18 cellular contexts compared by ENCODE assay signal in genomic region chr3:30222436-30222835, GRCh38.
A peak's percentile ranks its signal among the peaks of the same experiment; 100 is the strongest.
DNase-seq lines count a peak whose midpoint lies in the region; ATAC-seq, FAIRE-seq and TF ChIP-seq lines count a peak whose summit lies in the region.
"Had no signal": no experiment of that assay in that cellular context is flagged by ENCODE, and none has a peak within 500 bp of the region (broad histone marks: within the 10 kb centered on the region; RNA-seq: fewer than 3 reads in every experiment).

No MANE protein-coding gene starts in this region.

- intact Hi-C loops in pancreas (cut with DNase I): no loop called here

- peaks cover 26% of the 10 kb centered on the region for H3F3A ChIP-seq in GM23248 (ENCODE audit: insufficient read depth)

- no peak overlapping the region for H3K9ac ChIP-seq in GM23248
- H3K9ac ChIP-seq: BLaER1, SK-N-SH had no signal

- no peak for FAIRE-seq in pancreas (lab: Jason Lieb, UNC)

- WGBS in GM23248 (ENCODE audit: low coverage in 1 of 2, low lambda C conversion rate in 2 of 2, missing lambda C conversion rate in 2 of 2), 2 experiments: 9 to 11% methylated on average over 2 of the region's 2 CpGs
- 63 to 82% methylated on average over 2 of the region's 2 CpGs for WGBS in pancreas, 2 donors

- H3K27me3 ChIP-seq in GM23248 (replicated peaks; ENCODE audit: insufficient read depth) (no peaks in the 10 kb centered on the region), brain microvascular endothelial cell (replicated peaks) (no peaks in the 10 kb centered on the region), osteoblast (ENCODE audit: insufficient read depth, low read length) (no peaks in the 10 kb centered on the region), pancreas (no peaks in the 10 kb centered on the region)
- H3K27me3 ChIP-seq: BLaER1 had no signal

- H3K79me2 ChIP-seq in GM23248 (ENCODE audit: insufficient read depth): no peaks in the 10 kb centered on the region
- H3K79me2 ChIP-seq in osteoblast (ENCODE audit: insufficient read depth, low read length): no peaks in the 10 kb centered on the region

- ATAC-seq in pancreas (no peak), GM19455 (IDR thresholded peaks at IDR 0.05; ENCODE audit: unreplicated experiment) (no peak)
- ATAC-seq: HCT116 had no signal

- peaks cover 25% of the 10 kb centered on the region for H3K4me1 ChIP-seq in GM23248 (ENCODE audit: insufficient read depth)
- H3K4me1 ChIP-seq in osteoblast (ENCODE audit: insufficient read depth, low read length): peaks cover 32% of the 10 kb centered on the region
- peaks cover 0 to 4% (median 2%) of the 10 kb centered on the region in 3 donors for H3K4me1 ChIP-seq in pancreas

- TF ChIP-seq CTCF in brain microvascular endothelial cell (IDR thresholded peaks at IDR 0.05; ENCODE audit: low read depth, low read length, missing control alignments) (no peak), osteoblast (IDR thresholded peaks at IDR 0.05; ENCODE audit: extremely low read depth, low read depth, low read length) (no peak), pancreas (IDR thresholded peaks at IDR 0.05) (no peak)

- H3K27ac ChIP-seq in GM23248 (no peak overlapping the region), brain microvascular endothelial cell (no peak overlapping the region), osteoblast (ENCODE audit: low read depth, low read length) (no peak overlapping the region), pancreas (no peak overlapping the region)
- H3K27ac ChIP-seq: BLaER1 had no signal

- DNase-seq in CD1c-positive myeloid dendritic cell (ENCODE audit: extremely low spot score) (peak; percentile 38), GM23248 (peak; percentile 73), brain microvascular endothelial cell (peak; percentile 35), osteoblast (ENCODE audit: insufficient read length, low spot score, missing footprints) (no peak), pancreas (no peak), GOT3 (lab: John Stamatoyannopoulos, UW) (no peak), NCI-H1417 treated with DMSO at 0.1 percent for 48 hours (lab: John Stamatoyannopoulos, UW) (no peak)
- DNase-seq: DMS 273 treated with DMSO at 0.1 percent for 48 hours, NCI-H1048, NCI-H146, NCI-H2081 treated with DMSO at 0.1 percent for 48 hours, NCI-H510A treated with DMSO at 0.1 percent for 48 hours, NCI-H82, SK-N-SH, T-helper 1 cell had no signal

- H3K4me3 ChIP-seq in GM23248: no peak overlapping the region
- no peak overlapping the region for H3K4me3 ChIP-seq in brain microvascular endothelial cell (ENCODE audit: low read depth, low read length)
- H3K4me3 ChIP-seq in osteoblast (ENCODE audit: insufficient read depth, low read length): no peak overlapping the region
- no peak overlapping the region for H3K4me3 ChIP-seq in pancreas
- H3K4me3 ChIP-seq: BLaER1 had no signal

- H3K9me2 ChIP-seq in GM23248 (ENCODE audit: insufficient read depth): no peaks in the 10 kb centered on the region
- H3K9me2 ChIP-seq: SK-N-SH had no signal

- H3K9me3 ChIP-seq in GM23248 (ENCODE audit: low read depth) (no peaks in the 10 kb centered on the region), osteoblast (ENCODE audit: low read depth, low read length) (no peaks in the 10 kb centered on the region), pancreas (no peaks in the 10 kb centered on the region)
- H3K9me3 ChIP-seq: SK-N-SH had no signal

- H3K36me3 ChIP-seq in GM23248 (ENCODE audit: low read depth): no peaks in the 10 kb centered on the region
- no peaks in the 10 kb centered on the region for H3K36me3 ChIP-seq in brain microvascular endothelial cell (replicated peaks)
- H3K36me3 ChIP-seq in osteoblast (ENCODE audit: insufficient read depth, low read length): no peaks in the 10 kb centered on the region
- H3K36me3 ChIP-seq in pancreas: no peaks in the 10 kb centered on the region
- H3K36me3 ChIP-seq: BLaER1 had no signal

- H2AFZ ChIP-seq in GM23248 (no peak overlapping the region), osteoblast (ENCODE audit: low read length) (no peak overlapping the region)

- in situ Hi-C loops in GM23248 (cut with MboI) (no loop called here), brain microvascular endothelial cell (cut with HindIII; ENCODE audit: low pct_ligation_motif_present, low sequenced_read_pairs) (no loop called here)

- no peaks in the 10 kb centered on the region for H4K20me1 ChIP-seq in GM23248 (ENCODE audit: insufficient read depth)
- H4K20me1 ChIP-seq in osteoblast (ENCODE audit: insufficient read depth, low read length): no peaks in the 10 kb centered on the region
- H4K20me1 ChIP-seq: BLaER1 had no signal

- H3K4me2 ChIP-seq in GM23248 (ENCODE audit: unreplicated experiment) (peak overlapping the region; percentile 50), osteoblast (ENCODE audit: insufficient read depth, low read length) (peak overlapping the region; percentile 22)
- H3K4me2 ChIP-seq: SK-N-SH had no signal

Comparison
In these comparisons a context has a peak if more than half of its experiments do, and no peak if none do; other contexts are left out.
1. DNase-seq: peak in CD1c-positive myeloid dendritic cell (single experiment), GM23248 (single experiment) and brain microvascular endothelial cell (single experiment); none in osteoblast (single experiment), pancreas (0 of 6), GOT3 (single experiment) and NCI-H1417 treated with DMSO at 0.1 percent for 48 hours (single experiment).